ENCODE assay signal across 1 cellular context in the genomic region with DNA sequence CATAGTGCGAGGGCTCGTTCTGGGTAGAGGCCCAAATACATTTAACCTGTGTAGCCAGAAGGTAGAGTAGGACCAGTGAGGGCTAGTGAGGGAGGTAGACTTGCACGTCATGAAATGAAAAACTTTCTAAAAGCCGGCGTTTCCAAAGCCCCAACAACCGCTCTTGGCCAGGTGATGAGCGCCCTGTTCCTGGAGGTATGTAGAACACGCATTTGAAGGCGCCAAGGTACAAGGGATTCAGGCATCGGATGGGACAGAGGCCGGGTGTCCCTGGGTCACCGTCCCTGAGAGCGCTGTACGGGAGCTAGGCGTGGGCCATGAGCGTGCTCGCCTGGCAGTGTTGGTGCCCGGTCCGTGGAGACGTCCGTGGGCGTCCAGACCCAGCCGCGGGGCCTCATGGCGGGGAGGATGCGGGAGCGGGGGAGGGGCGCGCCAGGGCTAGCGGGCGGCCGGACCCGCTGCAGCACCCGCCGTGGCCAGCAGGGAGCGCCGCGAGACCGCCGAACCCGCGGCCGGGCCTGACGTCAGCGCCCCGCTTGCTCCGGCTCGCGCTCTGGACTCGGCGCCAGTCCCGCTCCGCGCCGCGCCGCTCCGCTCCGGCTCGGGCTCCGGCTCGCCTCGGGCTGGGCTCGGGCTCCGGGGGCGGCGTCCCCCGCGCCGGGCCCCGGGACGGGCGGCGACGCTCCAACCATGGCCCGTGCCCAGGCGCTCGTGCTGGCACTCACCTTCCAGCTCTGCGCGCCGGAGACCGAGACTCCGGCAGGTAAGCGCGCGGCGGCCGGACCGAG.
A peak's percentile ranks its signal among the peaks of the same experiment; 100 is the strongest.
TF ChIP-seq lines count a peak whose summit lies in the region.

A gene (plus strand): TSS at position 568 of the 788 bp plus-strand sequence. CDS start 123 bp downstream, at position 691.

TF ChIP-seq in HepG2, 621 proteins besides CTCF, POLR2A, EP300 and RAD21 (continued from another document and continues in another):
- TF ChIP-seq HOXA5 (CRISPR knock-in tag; IDR thresholded peaks at IDR 0.05) = no peak
- TF ChIP-seq, protein P1, sequence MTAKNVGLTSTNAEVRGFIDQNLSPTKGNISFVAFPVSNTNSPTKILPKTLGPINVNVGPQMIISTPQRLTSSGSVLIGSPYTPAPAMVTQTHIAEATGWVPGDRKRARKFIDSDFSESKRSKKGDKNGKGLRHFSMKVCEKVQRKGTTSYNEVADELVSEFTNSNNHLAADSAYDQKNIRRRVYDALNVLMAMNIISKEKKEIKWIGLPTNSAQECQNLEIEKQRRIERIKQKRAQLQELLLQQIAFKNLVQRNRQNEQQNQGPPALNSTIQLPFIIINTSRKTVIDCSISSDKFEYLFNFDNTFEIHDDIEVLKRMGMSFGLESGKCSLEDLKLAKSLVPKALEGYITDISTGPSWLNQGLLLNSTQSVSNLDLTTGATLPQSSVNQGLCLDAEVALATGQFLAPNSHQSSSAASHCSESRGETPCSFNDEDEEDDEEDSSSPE (CRISPR knock-in tag; IDR thresholded peaks at IDR 0.05) = no peak; the same call in 1 of the 2 replicates
- TF ChIP-seq PHF8 (CRISPR knock-in tag; IDR thresholded peaks at IDR 0.05) = no peak
- TF ChIP-seq MAFG (CRISPR knock-in tag; IDR thresholded peaks at IDR 0.05) = no peak
- no peak for TF ChIP-seq ZSCAN20 (CRISPR knock-in tag; IDR thresholded peaks at IDR 0.05; ENCODE audit: borderline replicate concordance)
- no peak for TF ChIP-seq ZNF816 (CRISPR knock-in tag; IDR thresholded peaks at IDR 0.05; ENCODE audit: borderline replicate concordance)
- TF ChIP-seq NR2F1 (CRISPR knock-in tag; IDR thresholded peaks at IDR 0.05) = no peak
- TF ChIP-seq ZEB1 (IDR thresholded peaks at IDR 0.05; ENCODE audit: insufficient replicate concordance, low read depth) = no peak
- TF ChIP-seq CAMTA2 (CRISPR knock-in tag; IDR thresholded peaks at IDR 0.05; ENCODE audit: borderline replicate concordance) = no peak
- no peak for TF ChIP-seq ZNF263 (CRISPR knock-in tag; IDR thresholded peaks at IDR 0.05)
- no peak for TF ChIP-seq DR1 (CRISPR knock-in tag; IDR thresholded peaks at IDR 0.05)
- TF ChIP-seq ZKSCAN1 (IDR thresholded peaks at IDR 0.05; ENCODE audit: low read length) = no peak
- no peak for TF ChIP-seq ZSCAN29 (CRISPR knock-in tag; conservative IDR thresholded peaks at IDR 0.05)
- TF ChIP-seq KLF9 (CRISPR knock-in tag; IDR thresholded peaks at IDR 0.05; ENCODE audit: low read depth) = no peak
- no peak for TF ChIP-seq ZNF674 (CRISPR knock-in tag; IDR thresholded peaks at IDR 0.05; ENCODE audit: low read depth)
- 0 out of 2 replicates have a peak, but pooled peaks have one; percentile 14 for TF ChIP-seq THAP11 (CRISPR knock-in tag; IDR thresholded peaks at IDR 0.05)
- TF ChIP-seq ZNF282 (IDR thresholded peaks at IDR 0.05; ENCODE audit: partially characterized antibody) = no peak
- no peak for TF ChIP-seq KMT2B (CRISPR knock-in tag; IDR thresholded peaks at IDR 0.05)
- TF ChIP-seq, protein P2, sequence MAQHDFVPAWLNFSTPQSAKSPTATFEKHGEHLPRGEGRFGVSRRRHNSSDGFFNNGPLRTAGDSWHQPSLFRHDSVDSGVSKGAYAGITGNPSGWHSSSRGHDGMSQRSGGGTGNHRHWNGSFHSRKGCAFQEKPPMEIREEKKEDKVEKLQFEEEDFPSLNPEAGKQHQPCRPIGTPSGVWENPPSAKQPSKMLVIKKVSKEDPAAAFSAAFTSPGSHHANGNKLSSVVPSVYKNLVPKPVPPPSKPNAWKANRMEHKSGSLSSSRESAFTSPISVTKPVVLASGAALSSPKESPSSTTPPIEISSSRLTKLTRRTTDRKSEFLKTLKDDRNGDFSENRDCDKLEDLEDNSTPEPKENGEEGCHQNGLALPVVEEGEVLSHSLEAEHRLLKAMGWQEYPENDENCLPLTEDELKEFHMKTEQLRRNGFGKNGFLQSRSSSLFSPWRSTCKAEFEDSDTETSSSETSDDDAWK (CRISPR knock-in tag; IDR thresholded peaks at IDR 0.05) = no peak
- TF ChIP-seq MIER3 (CRISPR knock-in tag; IDR thresholded peaks at IDR 0.05; ENCODE audit: borderline replicate concordance) = no peak
- TF ChIP-seq NCOA5 (CRISPR knock-in tag; IDR thresholded peaks at IDR 0.05) = no peak
- TF ChIP-seq PHF5A (CRISPR knock-in tag; IDR thresholded peaks at IDR 0.05; ENCODE audit: low read depth, unreplicated experiment) = no peak
- no peak for TF ChIP-seq FOXK2 (IDR thresholded peaks at IDR 0.05)
- TF ChIP-seq ZNF569 (CRISPR knock-in tag; IDR thresholded peaks at IDR 0.05; ENCODE audit: borderline replicate concordance) = no peak
- no peak for TF ChIP-seq ZNF143 (CRISPR knock-in tag; IDR thresholded peaks at IDR 0.05)
- TF ChIP-seq GZF1 (CRISPR knock-in tag; IDR thresholded peaks at IDR 0.05) = no peak
- TF ChIP-seq ZBTB21 (CRISPR knock-in tag; IDR thresholded peaks at IDR 0.05) = no peak
- no peak for TF ChIP-seq ZNF7 (CRISPR knock-in tag; IDR thresholded peaks at IDR 0.05)
- no peak for TF ChIP-seq ZNF335 (CRISPR knock-in tag; IDR thresholded peaks at IDR 0.05)
- TF ChIP-seq, protein P3, sequence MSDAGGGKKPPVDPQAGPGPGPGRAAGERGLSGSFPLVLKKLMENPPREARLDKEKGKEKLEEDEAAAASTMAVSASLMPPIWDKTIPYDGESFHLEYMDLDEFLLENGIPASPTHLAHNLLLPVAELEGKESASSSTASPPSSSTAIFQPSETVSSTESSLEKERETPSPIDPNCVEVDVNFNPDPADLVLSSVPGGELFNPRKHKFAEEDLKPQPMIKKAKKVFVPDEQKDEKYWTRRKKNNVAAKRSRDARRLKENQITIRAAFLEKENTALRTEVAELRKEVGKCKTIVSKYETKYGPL (CRISPR knock-in tag; IDR thresholded peaks at IDR 0.05) = no peak
- no peak for TF ChIP-seq ZNF549 (CRISPR knock-in tag; IDR thresholded peaks at IDR 0.05)
- 0 out of 2 replicates have a peak, but pooled peaks have one; percentile 63 for TF ChIP-seq CENPT (CRISPR knock-in tag; IDR thresholded peaks at IDR 0.05; ENCODE audit: low read depth)
- TF ChIP-seq RORA (CRISPR knock-in tag; IDR thresholded peaks at IDR 0.05) = no peak
- TF ChIP-seq SNAI1 (CRISPR knock-in tag; IDR thresholded peaks at IDR 0.05; ENCODE audit: borderline replicate concordance) = no peak
- TF ChIP-seq ZNF709 (CRISPR knock-in tag; IDR thresholded peaks at IDR 0.05) = no peak
- TF ChIP-seq, protein P4, sequence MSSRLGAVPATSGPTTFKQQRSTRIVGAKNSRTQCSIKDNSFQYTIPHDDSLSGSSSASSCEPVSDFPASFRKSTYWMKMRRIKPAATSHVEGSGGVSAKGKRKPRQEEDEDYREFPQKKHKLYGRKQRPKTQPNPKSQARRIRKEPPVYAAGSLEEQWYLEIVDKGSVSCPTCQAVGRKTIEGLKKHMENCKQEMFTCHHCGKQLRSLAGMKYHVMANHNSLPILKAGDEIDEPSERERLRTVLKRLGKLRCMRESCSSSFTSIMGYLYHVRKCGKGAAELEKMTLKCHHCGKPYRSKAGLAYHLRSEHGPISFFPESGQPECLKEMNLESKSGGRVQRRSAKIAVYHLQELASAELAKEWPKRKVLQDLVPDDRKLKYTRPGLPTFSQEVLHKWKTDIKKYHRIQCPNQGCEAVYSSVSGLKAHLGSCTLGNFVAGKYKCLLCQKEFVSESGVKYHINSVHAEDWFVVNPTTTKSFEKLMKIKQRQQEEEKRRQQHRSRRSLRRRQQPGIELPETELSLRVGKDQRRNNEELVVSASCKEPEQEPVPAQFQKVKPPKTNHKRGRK (CRISPR knock-in tag; IDR thresholded peaks at IDR 0.05) = no peak
- TF ChIP-seq HNF4G (IDR thresholded peaks at IDR 0.05; ENCODE audit: borderline replicate concordance, low read depth, low read length) = no peak
- TF ChIP-seq HNF4G (CRISPR knock-in tag; IDR thresholded peaks at IDR 0.05; ENCODE audit: borderline replicate concordance, low read depth) = no peak
- TF ChIP-seq, protein P5, sequence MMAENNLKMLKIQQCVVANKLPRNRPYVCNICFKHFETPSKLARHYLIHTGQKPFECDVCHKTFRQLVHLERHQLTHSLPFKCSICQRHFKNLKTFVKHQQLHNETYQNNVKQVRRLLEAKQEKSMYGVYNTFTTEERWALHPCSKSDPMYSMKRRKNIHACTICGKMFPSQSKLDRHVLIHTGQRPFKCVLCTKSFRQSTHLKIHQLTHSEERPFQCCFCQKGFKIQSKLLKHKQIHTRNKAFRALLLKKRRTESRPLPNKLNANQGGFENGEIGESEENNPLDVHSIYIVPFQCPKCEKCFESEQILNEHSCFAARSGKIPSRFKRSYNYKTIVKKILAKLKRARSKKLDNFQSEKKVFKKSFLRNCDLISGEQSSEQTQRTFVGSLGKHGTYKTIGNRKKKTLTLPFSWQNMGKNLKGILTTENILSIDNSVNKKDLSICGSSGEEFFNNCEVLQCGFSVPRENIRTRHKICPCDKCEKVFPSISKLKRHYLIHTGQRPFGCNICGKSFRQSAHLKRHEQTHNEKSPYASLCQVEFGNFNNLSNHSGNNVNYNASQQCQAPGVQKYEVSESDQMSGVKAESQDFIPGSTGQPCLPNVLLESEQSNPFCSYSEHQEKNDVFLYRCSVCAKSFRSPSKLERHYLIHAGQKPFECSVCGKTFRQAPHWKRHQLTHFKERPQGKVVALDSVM (CRISPR knock-in tag; IDR thresholded peaks at IDR 0.05) = no peak
- 0 out of 2 replicates have a peak, but pooled peaks have one; percentile 75 for TF ChIP-seq TMF1 (CRISPR knock-in tag; IDR thresholded peaks at IDR 0.05; ENCODE audit: low read depth)
- no peak for TF ChIP-seq ZNF780A (CRISPR knock-in tag; IDR thresholded peaks at IDR 0.05)
- TF ChIP-seq, protein P6, sequence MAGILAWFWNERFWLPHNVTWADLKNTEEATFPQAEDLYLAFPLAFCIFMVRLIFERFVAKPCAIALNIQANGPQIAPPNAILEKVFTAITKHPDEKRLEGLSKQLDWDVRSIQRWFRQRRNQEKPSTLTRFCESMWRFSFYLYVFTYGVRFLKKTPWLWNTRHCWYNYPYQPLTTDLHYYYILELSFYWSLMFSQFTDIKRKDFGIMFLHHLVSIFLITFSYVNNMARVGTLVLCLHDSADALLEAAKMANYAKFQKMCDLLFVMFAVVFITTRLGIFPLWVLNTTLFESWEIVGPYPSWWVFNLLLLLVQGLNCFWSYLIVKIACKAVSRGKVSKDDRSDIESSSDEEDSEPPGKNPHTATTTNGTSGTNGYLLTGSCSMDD (CRISPR knock-in tag; IDR thresholded peaks at IDR 0.05) = no peak
- TF ChIP-seq, protein P7, sequence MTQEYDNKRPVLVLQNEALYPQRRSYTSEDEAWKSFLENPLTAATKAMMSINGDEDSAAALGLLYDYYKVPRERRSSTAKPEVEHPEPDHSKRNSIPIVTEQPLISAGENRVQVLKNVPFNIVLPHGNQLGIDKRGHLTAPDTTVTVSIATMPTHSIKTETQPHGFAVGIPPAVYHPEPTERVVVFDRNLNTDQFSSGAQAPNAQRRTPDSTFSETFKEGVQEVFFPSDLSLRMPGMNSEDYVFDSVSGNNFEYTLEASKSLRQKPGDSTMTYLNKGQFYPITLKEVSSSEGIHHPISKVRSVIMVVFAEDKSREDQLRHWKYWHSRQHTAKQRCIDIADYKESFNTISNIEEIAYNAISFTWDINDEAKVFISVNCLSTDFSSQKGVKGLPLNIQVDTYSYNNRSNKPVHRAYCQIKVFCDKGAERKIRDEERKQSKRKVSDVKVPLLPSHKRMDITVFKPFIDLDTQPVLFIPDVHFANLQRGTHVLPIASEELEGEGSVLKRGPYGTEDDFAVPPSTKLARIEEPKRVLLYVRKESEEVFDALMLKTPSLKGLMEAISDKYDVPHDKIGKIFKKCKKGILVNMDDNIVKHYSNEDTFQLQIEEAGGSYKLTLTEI (CRISPR knock-in tag; conservative IDR thresholded peaks at IDR 0.05) = no peak
- TF ChIP-seq ZNF605 (CRISPR knock-in tag; IDR thresholded peaks at IDR 0.05) = 0 out of 2 replicates have a peak, but pooled peaks have one; percentile 18
- no peak for TF ChIP-seq ZNF883 (CRISPR knock-in tag; IDR thresholded peaks at IDR 0.05; ENCODE audit: not compliant biosample characterization)
- no peak for TF ChIP-seq ZNF615 (CRISPR knock-in tag; IDR thresholded peaks at IDR 0.05; ENCODE audit: borderline replicate concordance)
- TF ChIP-seq ZNF225 (CRISPR knock-in tag; IDR thresholded peaks at IDR 0.05) = 0 out of 2 replicates have a peak, but pooled peaks have one; percentile 51
- TF ChIP-seq ZNF546 (CRISPR knock-in tag; conservative IDR thresholded peaks at IDR 0.05) = no peak
- no peak for TF ChIP-seq RFXAP (CRISPR knock-in tag; IDR thresholded peaks at IDR 0.05; ENCODE audit: borderline replicate concordance)
- TF ChIP-seq, protein P8, sequence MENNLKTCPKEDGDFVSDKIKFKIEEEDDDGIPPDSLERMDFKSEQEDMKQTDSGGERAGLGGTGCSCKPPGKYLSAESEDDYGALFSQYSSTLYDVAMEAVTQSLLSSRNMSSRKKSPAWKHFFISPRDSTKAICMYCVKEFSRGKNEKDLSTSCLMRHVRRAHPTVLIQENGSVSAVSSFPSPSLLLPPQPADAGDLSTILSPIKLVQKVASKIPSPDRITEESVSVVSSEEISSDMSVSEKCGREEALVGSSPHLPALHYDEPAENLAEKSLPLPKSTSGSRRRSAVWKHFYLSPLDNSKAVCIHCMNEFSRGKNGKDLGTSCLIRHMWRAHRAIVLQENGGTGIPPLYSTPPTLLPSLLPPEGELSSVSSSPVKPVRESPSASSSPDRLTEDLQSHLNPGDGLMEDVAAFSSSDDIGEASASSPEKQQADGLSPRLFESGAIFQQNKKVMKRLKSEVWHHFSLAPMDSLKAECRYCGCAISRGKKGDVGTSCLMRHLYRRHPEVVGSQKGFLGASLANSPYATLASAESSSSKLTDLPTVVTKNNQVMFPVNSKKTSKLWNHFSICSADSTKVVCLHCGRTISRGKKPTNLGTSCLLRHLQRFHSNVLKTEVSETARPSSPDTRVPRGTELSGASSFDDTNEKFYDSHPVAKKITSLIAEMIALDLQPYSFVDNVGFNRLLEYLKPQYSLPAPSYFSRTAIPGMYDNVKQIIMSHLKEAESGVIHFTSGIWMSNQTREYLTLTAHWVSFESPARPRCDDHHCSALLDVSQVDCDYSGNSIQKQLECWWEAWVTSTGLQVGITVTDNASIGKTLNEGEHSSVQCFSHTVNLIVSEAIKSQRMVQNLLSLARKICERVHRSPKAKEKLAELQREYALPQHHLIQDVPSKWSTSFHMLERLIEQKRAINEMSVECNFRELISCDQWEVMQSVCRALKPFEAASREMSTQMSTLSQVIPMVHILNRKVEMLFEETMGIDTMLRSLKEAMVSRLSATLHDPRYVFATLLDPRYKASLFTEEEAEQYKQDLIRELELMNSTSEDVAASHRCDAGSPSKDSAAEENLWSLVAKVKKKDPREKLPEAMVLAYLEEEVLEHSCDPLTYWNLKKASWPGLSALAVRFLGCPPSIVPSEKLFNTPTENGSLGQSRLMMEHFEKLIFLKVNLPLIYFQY (CRISPR knock-in tag; IDR thresholded peaks at IDR 0.05; ENCODE audit: borderline replicate concordance) = no peak; the same call in 1 of the 2 replicates
- no peak for TF ChIP-seq HNRNPK (IDR thresholded peaks at IDR 0.05; ENCODE audit: low read depth, low read length, poor library complexity, severe bottlenecking)
- no peak for TF ChIP-seq TCF7 (IDR thresholded peaks at IDR 0.05; ENCODE audit: low read depth)
